Comparison of ENCODE assay signal across 3 cellular contexts in the genomic region with DNA sequence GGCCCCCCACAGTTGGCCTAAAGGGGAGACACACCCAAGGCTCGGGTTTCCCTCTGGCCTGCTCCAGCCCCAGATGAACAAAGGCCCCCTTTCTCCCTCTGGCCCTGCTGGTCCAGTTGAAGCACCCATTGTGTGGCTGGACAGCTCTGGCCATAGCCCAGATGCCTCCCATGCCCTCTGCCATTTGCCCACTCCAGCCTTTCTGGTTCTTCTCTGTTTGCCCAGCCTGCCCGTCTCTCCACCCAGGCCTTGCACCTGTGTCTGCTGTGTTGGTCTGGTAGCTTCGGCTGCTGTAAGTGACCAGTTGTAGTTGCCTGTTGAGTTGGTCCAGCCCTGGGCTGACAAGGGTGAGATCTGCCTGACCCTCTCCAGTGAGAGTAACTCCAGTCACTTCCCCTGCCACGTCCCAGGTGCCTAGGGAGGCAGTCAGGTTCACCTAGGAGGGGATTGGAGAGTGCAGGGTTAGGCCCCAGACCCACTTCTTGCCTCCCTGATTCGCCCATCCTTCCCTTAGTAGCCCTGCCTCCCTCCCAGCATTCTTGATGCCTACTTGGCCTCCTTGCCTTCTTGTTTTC.
TF ChIP-seq lines count a peak whose summit lies in the region.

No MANE protein-coding gene starts in this region.

TF ChIP-seq in SK-N-SH, 30 proteins besides CTCF, POLR2A, EP300 and RAD21:
- TF ChIP-seq RXRA (IDR thresholded peaks at IDR 0.05; ENCODE audit: borderline replicate concordance, low read depth): no peak
- TF ChIP-seq MXI1 (IDR thresholded peaks at IDR 0.05; ENCODE audit: low read depth, low read length): no peak
- TF ChIP-seq PBX3 (IDR thresholded peaks at IDR 0.05): no peak
- TF ChIP-seq YY1 (IDR thresholded peaks at IDR 0.05; ENCODE audit: low read depth): no peak
- no peak for TF ChIP-seq TAF1 (IDR thresholded peaks at IDR 0.05; ENCODE audit: borderline replicate concordance, low read depth, low read length)
- TF ChIP-seq EZH2phosphoT487 (IDR thresholded peaks at IDR 0.05; ENCODE audit: borderline replicate concordance, low read depth): no peak
- TF ChIP-seq MEF2A (IDR thresholded peaks at IDR 0.05; ENCODE audit: borderline replicate concordance, low read depth): no peak
- no peak for TF ChIP-seq TEAD4 (IDR thresholded peaks at IDR 0.05; ENCODE audit: borderline replicate concordance, insufficient read depth)
- TF ChIP-seq CHD2 (IDR thresholded peaks at IDR 0.05; ENCODE audit: low read length, partially characterized antibody): no peak
- no peak for TF ChIP-seq SMC3 (IDR thresholded peaks at IDR 0.05; ENCODE audit: low read depth, low read length)
- TF ChIP-seq FOXJ3 (CRISPR knock-in tag; IDR thresholded peaks at IDR 0.05): no peak
- TF ChIP-seq FOXM1 (IDR thresholded peaks at IDR 0.05; ENCODE audit: low read depth): no peak
- no peak for TF ChIP-seq NRF1 (IDR thresholded peaks at IDR 0.05; ENCODE audit: low read depth, low read length)
- TF ChIP-seq USF2 (IDR thresholded peaks at IDR 0.05; ENCODE audit: borderline replicate concordance, low read depth, low read length): no peak
- no peak for TF ChIP-seq JUND (IDR thresholded peaks at IDR 0.05)
- no peak for TF ChIP-seq TCF12 (IDR thresholded peaks at IDR 0.05)
- no peak for TF ChIP-seq RFX5 (IDR thresholded peaks at IDR 0.05; ENCODE audit: low read length)

TF ChIP-seq in SK-N-SH treated with all-trans-retinoic acid at 6 μM for 48 hours, 23 proteins besides CTCF, POLR2A, EP300 and RAD21:
- TF ChIP-seq ZNF565 (CRISPR knock-in tag; conservative IDR thresholded peaks at IDR 0.05; ENCODE audit: low read depth): no peak
- no peak for TF ChIP-seq PPARA (CRISPR knock-in tag; IDR thresholded peaks at IDR 0.05; ENCODE audit: borderline replicate concordance)
- TF ChIP-seq ZFP30 (CRISPR knock-in tag; IDR thresholded peaks at IDR 0.05): no peak
- no peak for TF ChIP-seq ZNF8 (CRISPR knock-in tag; IDR thresholded peaks at IDR 0.05)
- no peak for TF ChIP-seq ARNTL (CRISPR knock-in tag; IDR thresholded peaks at IDR 0.05; ENCODE audit: borderline replicate concordance, low read depth)
- TF ChIP-seq ZC3H10 (CRISPR knock-in tag; IDR thresholded peaks at IDR 0.05): no peak
- TF ChIP-seq, protein P1, sequence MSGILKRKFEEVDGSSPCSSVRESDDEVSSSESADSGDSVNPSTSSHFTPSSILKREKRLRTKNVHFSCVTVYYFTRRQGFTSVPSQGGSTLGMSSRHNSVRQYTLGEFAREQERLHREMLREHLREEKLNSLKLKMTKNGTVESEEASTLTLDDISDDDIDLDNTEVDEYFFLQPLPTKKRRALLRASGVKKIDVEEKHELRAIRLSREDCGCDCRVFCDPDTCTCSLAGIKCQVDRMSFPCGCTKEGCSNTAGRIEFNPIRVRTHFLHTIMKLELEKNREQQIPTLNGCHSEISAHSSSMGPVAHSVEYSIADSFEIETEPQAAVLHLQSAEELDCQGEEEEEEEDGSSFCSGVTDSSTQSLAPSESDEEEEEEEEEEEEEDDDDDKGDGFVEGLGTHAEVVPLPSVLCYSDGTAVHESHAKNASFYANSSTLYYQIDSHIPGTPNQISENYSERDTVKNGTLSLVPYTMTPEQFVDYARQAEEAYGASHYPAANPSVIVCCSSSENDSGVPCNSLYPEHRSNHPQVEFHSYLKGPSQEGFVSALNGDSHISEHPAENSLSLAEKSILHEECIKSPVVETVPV (CRISPR knock-in tag; IDR thresholded peaks at IDR 0.05): no peak
- no peak for TF ChIP-seq TCF4 (CRISPR knock-in tag; IDR thresholded peaks at IDR 0.05; ENCODE audit: borderline replicate concordance)
- no peak for TF ChIP-seq POU6F1 (CRISPR knock-in tag; IDR thresholded peaks at IDR 0.05; ENCODE audit: borderline replicate concordance, low read depth)
- no peak for TF ChIP-seq GLIS3 (CRISPR knock-in tag; IDR thresholded peaks at IDR 0.05)
- no peak for TF ChIP-seq ESRRG (CRISPR knock-in tag; IDR thresholded peaks at IDR 0.05)
- TF ChIP-seq CREB5 (CRISPR knock-in tag; IDR thresholded peaks at IDR 0.05; ENCODE audit: low read depth): no peak
- TF ChIP-seq CSDC2 (CRISPR knock-in tag; IDR thresholded peaks at IDR 0.05): no peak
- no peak for TF ChIP-seq PATZ1 (CRISPR knock-in tag; IDR thresholded peaks at IDR 0.05; ENCODE audit: borderline replicate concordance)
- no peak for TF ChIP-seq ZFP3 (CRISPR knock-in tag; IDR thresholded peaks at IDR 0.05)
- no peak for TF ChIP-seq SNAI2 (CRISPR knock-in tag; IDR thresholded peaks at IDR 0.05)
- TF ChIP-seq ZNF70 (CRISPR knock-in tag; IDR thresholded peaks at IDR 0.05): no peak
- no peak for TF ChIP-seq TOX (CRISPR knock-in tag; IDR thresholded peaks at IDR 0.05; ENCODE audit: borderline replicate concordance)

TF ChIP-seq in K562, 482 proteins besides CTCF, POLR2A, EP300 and RAD21:
- 0 out of 2 replicates have a peak, but pooled peaks have one; percentile 20 for TF ChIP-seq RBFOX2 (IDR thresholded peaks at IDR 0.05; ENCODE audit: low read depth, low read length)
- TF ChIP-seq, protein P2, sequence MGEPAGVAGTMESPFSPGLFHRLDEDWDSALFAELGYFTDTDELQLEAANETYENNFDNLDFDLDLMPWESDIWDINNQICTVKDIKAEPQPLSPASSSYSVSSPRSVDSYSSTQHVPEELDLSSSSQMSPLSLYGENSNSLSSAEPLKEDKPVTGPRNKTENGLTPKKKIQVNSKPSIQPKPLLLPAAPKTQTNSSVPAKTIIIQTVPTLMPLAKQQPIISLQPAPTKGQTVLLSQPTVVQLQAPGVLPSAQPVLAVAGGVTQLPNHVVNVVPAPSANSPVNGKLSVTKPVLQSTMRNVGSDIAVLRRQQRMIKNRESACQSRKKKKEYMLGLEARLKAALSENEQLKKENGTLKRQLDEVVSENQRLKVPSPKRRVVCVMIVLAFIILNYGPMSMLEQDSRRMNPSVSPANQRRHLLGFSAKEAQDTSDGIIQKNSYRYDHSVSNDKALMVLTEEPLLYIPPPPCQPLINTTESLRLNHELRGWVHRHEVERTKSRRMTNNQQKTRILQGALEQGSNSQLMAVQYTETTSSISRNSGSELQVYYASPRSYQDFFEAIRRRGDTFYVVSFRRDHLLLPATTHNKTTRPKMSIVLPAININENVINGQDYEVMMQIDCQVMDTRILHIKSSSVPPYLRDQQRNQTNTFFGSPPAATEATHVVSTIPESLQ (CRISPR knock-in tag; IDR thresholded peaks at IDR 0.05): no peak
